9 cellular contexts compared by ENCODE assay signal in genomic region chr6:14728396-14729024, GRCh38.
DNase-seq lines count a peak whose midpoint lies in the region; ATAC-seq, FAIRE-seq and TF ChIP-seq lines count a peak whose summit lies in the region.
"Had no signal": no experiment of that assay in that cellular context is flagged by ENCODE, and none has a peak within 500 bp of the region (broad histone marks: within the 10 kb centered on the region; RNA-seq: fewer than 3 reads in every experiment).

No MANE protein-coding gene starts in this region.

- peaks cover 82% of the 10 kb centered on the region for H3K4me1 Mint-ChIP-seq in activated T-cell treated with anti-CD3 and anti-CD28 coated beads, Interleukin-2, amount 50 U/mL, for 24 hours (ENCODE audit: low read depth)
- H3K4me1 Mint-ChIP-seq in activated T-cell treated with anti-CD3 and anti-CD28 coated beads, Interleukin-2, amount 50 U/mL, for 4 hours (ENCODE audit: low read depth): peaks cover 70% of the 10 kb centered on the region
- peaks cover 51% of the 10 kb centered on the region for H3K4me1 Mint-ChIP-seq in activated T-helper 17 cell treated with anti-CD3 and anti-CD28 coated beads, Interleukin-2, amount 50 U/mL, for 72 hours

- peak overlapping the region; percentile 40 to 54 for H3K27ac ChIP-seq in kidney (ENCODE audit: low read depth in 2 of 2, low read length in 2 of 2)
- peak overlapping the region; percentile 68 to 83 (median 81) for H3K27ac ChIP-seq in upper lobe of left lung

- peaks cover 36% of the 10 kb centered on the region for H3K36me3 Mint-ChIP-seq in activated T-cell treated with anti-CD3 and anti-CD28 coated beads, Interleukin-2, amount 50 U/mL, for 24 hours (ENCODE audit: low read depth)
- H3K36me3 Mint-ChIP-seq in activated T-cell treated with anti-CD3 and anti-CD28 coated beads, Interleukin-2, amount 50 U/mL, for 4 hours (ENCODE audit: insufficient read depth): peaks cover 2% of the 10 kb centered on the region
- peaks cover 24% of the 10 kb centered on the region for H3K36me3 Mint-ChIP-seq in activated T-helper 17 cell treated with anti-CD3 and anti-CD28 coated beads, Interleukin-2, amount 50 U/mL, for 72 hours (ENCODE audit: low read depth)

- no peak overlapping the region for H3K9ac ChIP-seq in kidney (ENCODE audit: low read length in 2 of 2)

- no peaks in the 10 kb centered on the region for H3K36me3 ChIP-seq in kidney (ENCODE audit: control insufficient read depth in 1 of 2, insufficient read depth in 2 of 2, low read length in 2 of 2)
- no peaks in the 10 kb centered on the region for H3K36me3 ChIP-seq in upper lobe of left lung

- peak in 1 of 4 donors; percentile 37 for TF ChIP-seq EP300 in upper lobe of left lung (IDR thresholded peaks at IDR 0.05)

- peaks cover 12% of the 10 kb centered on the region for H3K9me3 Mint-ChIP-seq in activated T-cell treated with anti-CD3 and anti-CD28 coated beads, Interleukin-2, amount 50 U/mL, for 24 hours
- H3K9me3 Mint-ChIP-seq in activated T-cell treated with anti-CD3 and anti-CD28 coated beads, Interleukin-2, amount 50 U/mL, for 4 hours: peaks cover 1% of the 10 kb centered on the region
- H3K9me3 Mint-ChIP-seq in activated T-helper 17 cell treated with anti-CD3 and anti-CD28 coated beads, Interleukin-2, amount 50 U/mL, for 72 hours: no peaks in the 10 kb centered on the region

- H3K27ac Mint-ChIP-seq in activated T-cell treated with anti-CD3 and anti-CD28 coated beads, Interleukin-2, amount 50 U/mL, for 24 hours: peak overlapping the region; percentile 97
- peak overlapping the region; percentile 100 for H3K27ac Mint-ChIP-seq in activated T-helper 17 cell treated with anti-CD3 and anti-CD28 coated beads, Interleukin-2, amount 50 U/mL, for 72 hours

- H3K4me3 ChIP-seq in kidney (ENCODE audit: low read length in 2 of 2) (no peak overlapping the region), upper lobe of left lung (no peak overlapping the region)

- peak overlapping the region; percentile 36 for H3K4me3 Mint-ChIP-seq in activated T-cell treated with anti-CD3 and anti-CD28 coated beads, Interleukin-2, amount 50 U/mL, for 24 hours
- no peak overlapping the region for H3K4me3 Mint-ChIP-seq in activated T-cell treated with anti-CD3 and anti-CD28 coated beads, Interleukin-2, amount 50 U/mL, for 4 hours
- peak overlapping the region; percentile 78 for H3K4me3 Mint-ChIP-seq in activated T-helper 17 cell treated with anti-CD3 and anti-CD28 coated beads, Interleukin-2, amount 50 U/mL, for 72 hours
- H3K4me3 Mint-ChIP-seq: activated naive CD8-positive, alpha-beta T cell treated with anti-CD3 and anti-CD28 coated beads, Interleukin-2, amount 10 ng/mL, durations not matched to agents 7 days and 5 days had no signal

- H3K9me3 ChIP-seq in kidney (ENCODE audit: control insufficient read depth in 1 of 2, low read length in 2 of 2) (no peaks in the 10 kb centered on the region), upper lobe of left lung (no peaks in the 10 kb centered on the region)

- 71 to 78% methylated on average over 10 of the region's 10 CpGs for WGBS in upper lobe of left lung, 2 donors

- H3K4me1 ChIP-seq in kidney (ENCODE audit: control insufficient read depth in 1 of 2, insufficient read depth in 1 of 2, low read depth in 1 of 2, low read length in 2 of 2): no peaks in the 10 kb centered on the region
- H3K4me1 ChIP-seq in upper lobe of left lung: peaks cover 0 to 22% (median 14%) of the 10 kb centered on the region in 4 donors

- no peak for ATAC-seq in activated T-cell treated with anti-CD3 and anti-CD28 coated beads, Interleukin-2, amount 50 U/mL, for 4 hours
- no peak for ATAC-seq in activated T-helper 17 cell treated with anti-CD3 and anti-CD28 coated beads, Interleukin-2, amount 50 U/mL, for 72 hours (replicated peaks)
- ATAC-seq in upper lobe of left lung (ENCODE audit: low FRiP score in 2 of 2) (peak; percentile 66 to 68), HG03159 (IDR thresholded peaks at IDR 0.05; ENCODE audit: unreplicated experiment) (no peak), GM18868 (IDR thresholded peaks at IDR 0.05; ENCODE audit: unreplicated experiment) (no peak)

- no peaks in the 10 kb centered on the region for H3K27me3 Mint-ChIP-seq in activated T-cell treated with anti-CD3 and anti-CD28 coated beads, Interleukin-2, amount 50 U/mL, for 24 hours
- H3K27me3 Mint-ChIP-seq in activated T-cell treated with anti-CD3 and anti-CD28 coated beads, Interleukin-2, amount 50 U/mL, for 4 hours (ENCODE audit: low read depth): no peaks in the 10 kb centered on the region
- H3K27me3 Mint-ChIP-seq in activated T-helper 17 cell treated with anti-CD3 and anti-CD28 coated beads, Interleukin-2, amount 50 U/mL, for 72 hours: no peaks in the 10 kb centered on the region
- H3K27me3 Mint-ChIP-seq: activated naive CD8-positive, alpha-beta T cell treated with anti-CD3 and anti-CD28 coated beads, Interleukin-2, amount 10 ng/mL, durations not matched to agents 7 days and 5 days had no signal

- no peak for TF ChIP-seq CTCF in kidney (IDR thresholded peaks at IDR 0.05; ENCODE audit: borderline replicate concordance, extremely low read depth, insufficient read depth)
- TF ChIP-seq CTCF in upper lobe of left lung (IDR thresholded peaks at IDR 0.05): no peak

- intact Hi-C loops in kidney (cut with DNase I): no loop called here

- no peak for DNase-seq in activated T-cell treated with anti-CD3 and anti-CD28 coated beads, Interleukin-2, amount 50 U/mL, for 24 hours
- no peak for DNase-seq in activated T-cell treated with anti-CD3 and anti-CD28 coated beads, Interleukin-2, amount 50 U/mL, for 4 hours
- DNase-seq in kidney (no peak), upper lobe of left lung (peak in 1 of 2 donors; percentile 79), H54 (ENCODE audit: insufficient read length, low spot score) (no peak)
- DNase-seq: activated naive CD8-positive, alpha-beta T cell treated with anti-CD3 and anti-CD28 coated beads, Interleukin-2, amount 10 ng/mL, durations not matched to agents 7 days and 5 days had no signal

- FAIRE-seq in kidney (lab: Jason Lieb, UNC): no peak
- FAIRE-seq in H54 (lab: Jason Lieb, UNC): no peak

- H3K27me3 ChIP-seq in upper lobe of left lung: no peaks in the 10 kb centered on the region

- TF ChIP-seq POLR2A in upper lobe of left lung (IDR thresholded peaks at IDR 0.05) (no peak), H54 (IDR thresholded peaks at IDR 0.05; ENCODE audit: low read depth, low read length) (no peak)

Comparison
In these comparisons a context has a peak if more than half of its experiments do, and no peak if none do; other contexts are left out.
1. ATAC-seq: peak in upper lobe of left lung (2 of 2); none in activated T-cell treated with anti-CD3 and anti-CD28 coated beads, Interleukin-2, amount 50 U/mL, for 4 hours (0 of 2), activated T-helper 17 cell treated with anti-CD3 and anti-CD28 coated beads, Interleukin-2, amount 50 U/mL, for 72 hours (single experiment), HG03159 (single experiment) and GM18868 (single experiment).